In the genomic region with DNA sequence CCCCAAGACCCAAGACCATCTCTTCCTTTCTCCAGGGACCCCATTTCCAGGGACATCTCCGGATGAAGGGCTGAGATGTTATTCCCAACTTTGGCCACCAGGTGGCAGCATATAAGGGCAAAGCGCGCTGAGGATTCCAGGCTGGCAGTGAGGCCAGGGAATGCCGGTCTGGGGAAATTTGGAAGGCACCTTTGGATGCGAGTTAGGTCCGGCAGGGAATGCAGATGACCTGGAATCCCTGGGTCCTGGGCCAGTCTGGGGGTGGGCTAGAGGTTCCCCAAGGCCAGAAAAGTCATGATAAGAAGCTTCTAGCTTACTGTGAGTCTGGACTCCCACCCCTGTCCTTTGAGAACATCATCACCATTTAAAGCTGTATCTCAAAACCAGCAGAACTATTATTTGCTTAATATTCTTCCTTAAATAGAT, we compare ENCODE assay signal across 8 cellular contexts. TPM values are rescaled to one million over a fixed set of nuclear protein-coding genes. Genes with fewer than 3 reads are reported as not detected.
DNase-seq lines count a peak whose midpoint lies in the region; ATAC-seq, FAIRE-seq and TF ChIP-seq lines count a peak whose summit lies in the region.

No MANE protein-coding gene starts in this region.

- no peaks in the 10 kb centered on the region for H3K79me2 ChIP-seq in fibroblast of lung (ENCODE audit: control insufficient read depth, insufficient read depth, low read length)

- H3K27ac ChIP-seq in fibroblast of lung (ENCODE audit: insufficient read depth, low read length) (no peak overlapping the region), thoracic aorta (no peak overlapping the region)

- H3K9me3 ChIP-seq in fibroblast of lung (ENCODE audit: control insufficient read depth, insufficient read depth, low read depth, low read length) (no peaks in the 10 kb centered on the region), thoracic aorta (no peaks in the 10 kb centered on the region)

- peak; percentile 84 to 88 for TF ChIP-seq CTCF in fibroblast of lung (conservative IDR thresholded peaks at IDR 0.05 in 1 of 2, IDR thresholded peaks at IDR 0.05 in 1 of 2; ENCODE audit: low read depth in 1 of 2, low read length in 2 of 2)
- TF ChIP-seq CTCF in thoracic aorta (IDR thresholded peaks at IDR 0.05): peak; percentile 95

- no peak overlapping the region for H3K4me3 Mint-ChIP-seq in natural killer cell treated with Interleukin-12 subunit alpha and Interleukin-12 subunit beta and Interleukin-15 and Interleukin-18, amount 100 ng/mL, for 72 hours

- H3K4me3 ChIP-seq in fibroblast of lung (replicated peaks in 1 of 4; ENCODE audit: control extremely low read depth in 1 of 4, insufficient read depth in 1 of 4, low read depth in 3 of 4, low read length in 4 of 4) (no peak overlapping the region), thoracic aorta (no peak overlapping the region)

- FAIRE-seq in GM18507 (lab: Jason Lieb, UNC): peak; percentile 35

- H2AFZ ChIP-seq in fibroblast of lung (ENCODE audit: low read length): no peak overlapping the region

- ATAC-seq in natural killer cell treated with Interleukin-12 subunit alpha and Interleukin-12 subunit beta and Interleukin-15 and Interleukin-18, amount 100 ng/mL, for 72 hours: no peak
- ATAC-seq in thoracic aorta (ENCODE audit: insufficient number of reproducible peaks, low FRiP score, low read depth): no peak
- no peak for ATAC-seq in GM21528 (IDR thresholded peaks at IDR 0.05; ENCODE audit: low FRiP score, unreplicated experiment)

- H3K4me1 Mint-ChIP-seq in natural killer cell treated with Interleukin-12 subunit alpha and Interleukin-12 subunit beta and Interleukin-15 and Interleukin-18, amount 100 ng/mL, for 72 hours (ENCODE audit: low read depth in 2 of 2): peaks cover 0 to 5% of the 10 kb centered on the region in 2 donors

- peaks cover 20% of the 10 kb centered on the region for H3K27me3 ChIP-seq in fibroblast of lung (ENCODE audit: control insufficient read depth, insufficient read depth, low read length)
- no peaks in the 10 kb centered on the region for H3K27me3 ChIP-seq in thoracic aorta (replicated peaks; ENCODE audit: insufficient read depth)

- no peaks in the 10 kb centered on the region for H3K36me3 Mint-ChIP-seq in natural killer cell treated with Interleukin-12 subunit alpha and Interleukin-12 subunit beta and Interleukin-15 and Interleukin-18, amount 100 ng/mL, for 72 hours

- H3K4me1 ChIP-seq in fibroblast of lung (ENCODE audit: control insufficient read depth, extremely low read depth, insufficient read depth, low read length) (no peaks in the 10 kb centered on the region), thoracic aorta (ENCODE audit: control insufficient read depth in 1 of 2, low read depth in 2 of 2) (peaks cover 4 to 16% of the 10 kb centered on the region in 2 donors)

- no peaks in the 10 kb centered on the region for H4K20me1 ChIP-seq in fibroblast of lung (ENCODE audit: control insufficient read depth, extremely low read depth, insufficient read depth, low read length)

- H3K36me3 ChIP-seq in fibroblast of lung (ENCODE audit: control insufficient read depth, insufficient read depth, low read length) (no peaks in the 10 kb centered on the region), thoracic aorta (no peaks in the 10 kb centered on the region)

- peaks cover 9 to 14% of the 10 kb centered on the region in 2 donors for H3K27me3 Mint-ChIP-seq in natural killer cell treated with Interleukin-12 subunit alpha and Interleukin-12 subunit beta and Interleukin-15 and Interleukin-18, amount 100 ng/mL, for 72 hours

- no peak overlapping the region for H3K9ac ChIP-seq in fibroblast of lung (ENCODE audit: insufficient read depth, low read length)

- peak overlapping the region in 1 of 2 donors; percentile 42 for H3K27ac Mint-ChIP-seq in natural killer cell treated with Interleukin-12 subunit alpha and Interleukin-12 subunit beta and Interleukin-15 and Interleukin-18, amount 100 ng/mL, for 72 hours

- H3K9me3 Mint-ChIP-seq in natural killer cell treated with Interleukin-12 subunit alpha and Interleukin-12 subunit beta and Interleukin-15 and Interleukin-18, amount 100 ng/mL, for 72 hours: no peaks in the 10 kb centered on the region

- DNase-seq in AG20443 (ENCODE audit: low spot score) (peak; percentile 87), GM18507 (ENCODE audit: extremely low spot score, insufficient read length, low read depth) (peak; percentile 45), NCI-H774 (lab: John Stamatoyannopoulos, UW) (peak; percentile 21), activated T-cell treated with anti-CD3 and anti-CD28 coated beads for 4 hours (peak; percentile 28), fibroblast of lung (ENCODE audit: low read depth in 2 of 2) (peak; percentile 21 to 50), thoracic aorta (ENCODE audit: low spot score) (no peak)
- DNase-seq in natural killer cell treated with Interleukin-12 subunit alpha and Interleukin-12 subunit beta and Interleukin-15 and Interleukin-18, amount 100 ng/mL, for 72 hours (ENCODE audit: low spot score): peak; percentile 73

- H3K4me2 ChIP-seq in fibroblast of lung (ENCODE audit: extremely low read depth, insufficient read depth, low read length): no peak overlapping the region

RNA-seq across cellular contexts. Expression of gene CHST13, which starts 1.6 kb away (rescaled TPM):
- total RNA-seq in fibroblast of lung (under 0.01 TPM in 2 replicates), thoracic aorta (not detected)
- polyA plus RNA-seq in fibroblast of lung: not detected in 2 replicates
- polyA plus RNA-seq in fibroblast of lung (2012): 0.06 TPM in 1 of 2 replicates, not detected in the other
- polyA minus RNA-seq in fibroblast of lung (ENCODE audit: low replicate concordance): not detected in 2 replicates
- total RNA-seq in natural killer cell treated with Interleukin-12 subunit alpha and Interleukin-12 subunit beta and Interleukin-15 and Interleukin-18, amount 100 ng/mL, for 72 hours: under 1 TPM in 1 of 2 donors, not detected in 1; 0.98 TPM

RNA-seq across cellular contexts. Expression of gene UROC1, which starts 4.8 kb away (rescaled TPM):
- total RNA-seq in fibroblast of lung (not detected in 2 replicates), thoracic aorta (not detected)
- not detected in 2 replicates for polyA plus RNA-seq in fibroblast of lung
- not detected in 2 replicates for polyA plus RNA-seq in fibroblast of lung (2012)
- not detected in 2 replicates for polyA minus RNA-seq in fibroblast of lung (ENCODE audit: low replicate concordance)
- not detected for total RNA-seq in natural killer cell treated with Interleukin-12 subunit alpha and Interleukin-12 subunit beta and Interleukin-15 and Interleukin-18, amount 100 ng/mL, for 72 hours

RNA-seq across cellular contexts. Expression of gene C3orf22, which starts 36.4 kb away (rescaled TPM):
- total RNA-seq in fibroblast of lung (not detected in 2 replicates), thoracic aorta (not detected)
- not detected in 2 replicates for polyA plus RNA-seq in fibroblast of lung
- polyA plus RNA-seq in fibroblast of lung (2012): not detected in 2 replicates
- polyA minus RNA-seq in fibroblast of lung (ENCODE audit: low replicate concordance): not detected in 2 replicates
- not detected for total RNA-seq in natural killer cell treated with Interleukin-12 subunit alpha and Interleukin-12 subunit beta and Interleukin-15 and Interleukin-18, amount 100 ng/mL, for 72 hours

RNA-seq across cellular contexts. Expression of gene ZXDC, which starts 46.7 kb away (rescaled TPM):
- total RNA-seq in fibroblast of lung (16.4 and 17.8 TPM in 2 replicates), thoracic aorta (10 to 100 TPM; 53.5 to 55.0 TPM)
- polyA plus RNA-seq in fibroblast of lung: 5.9 and 6.2 TPM in 2 replicates
- polyA plus RNA-seq in fibroblast of lung (2012): 6.3 and 7.1 TPM in 2 replicates
- 25.5 and 39.1 TPM in 2 replicates for polyA minus RNA-seq in fibroblast of lung (ENCODE audit: low replicate concordance)
- 10 to 100 TPM; 34.3 to 49.2 TPM for total RNA-seq in natural killer cell treated with Interleukin-12 subunit alpha and Interleukin-12 subunit beta and Interleukin-15 and Interleukin-18, amount 100 ng/mL, for 72 hours
